In genomic region chr10:50807851-50808776, GRCh38 we compare ENCODE assay signal across 16 cellular contexts.
A peak's percentile ranks its signal among the peaks of the same experiment; 100 is the strongest.
DNase-seq lines count a peak whose midpoint lies in the region; ATAC-seq, FAIRE-seq and TF ChIP-seq lines count a peak whose summit lies in the region.
"Had no signal": no experiment of that assay in that cellular context is flagged by ENCODE, and none has a peak within 500 bp of the region (broad histone marks: within the 10 kb centered on the region; RNA-seq: fewer than 3 reads in every experiment).

No MANE protein-coding gene starts in this region.

- no peaks in the 10 kb centered on the region for H3K79me2 ChIP-seq in astrocyte (ENCODE audit: insufficient read depth, low read length)

- H3K4me3 ChIP-seq in astrocyte (ENCODE audit: insufficient read depth, low read depth, low read length) (no peak overlapping the region), upper lobe of right lung (no peak overlapping the region)
- H3K4me3 ChIP-seq: SK-N-MC had no signal

- H3K27ac ChIP-seq in astrocyte (ENCODE audit: low read depth, low read length) (no peak overlapping the region), upper lobe of right lung (no peak overlapping the region)
- H3K27ac ChIP-seq: 22Rv1, SK-N-MC had no signal

- H3K4me2 ChIP-seq in astrocyte (ENCODE audit: low read length) = peak overlapping the region; percentile 28

- no peaks in the 10 kb centered on the region for H3K36me3 Mint-ChIP-seq in astrocyte (ENCODE audit: low read depth, unreplicated experiment)

- H3K9ac ChIP-seq in astrocyte (ENCODE audit: low read length) = no peak overlapping the region

- H3K27ac Mint-ChIP-seq in astrocyte (ENCODE audit: unreplicated experiment) = peak overlapping the region; percentile 81
- H3K27ac Mint-ChIP-seq: endodermal cell, nephron progenitor cell had no signal

- H3K4me1 Mint-ChIP-seq in astrocyte (ENCODE audit: low read depth, unreplicated experiment) = peaks cover 25% of the 10 kb centered on the region
- H3K4me1 Mint-ChIP-seq: nephron progenitor cell had no signal

- DNase-seq in DMS53 (lab: John Stamatoyannopoulos, UW) (peak; percentile 62), DMS53 treated with DMSO at 0.1 percent for 48 hours (lab: John Stamatoyannopoulos, UW; ENCODE audit: unreplicated experiment) (no peak), astrocyte (ENCODE audit: low read depth) (peak; percentile 20), islet precursor cell (peak; percentile 59), upper lobe of right lung (no peak), NCI-H1048 (lab: John Stamatoyannopoulos, UW) (no peak)
- no peak for DNase-seq in activated CD8-positive, alpha-beta memory T cell treated with anti-CD3 and anti-CD28 coated beads for 24 hours
- DNase-seq: activated gamma-delta T cell; endodermal cell; glutamatergic neuron; nephron progenitor cell; stimulated activated naive CD4-positive, alpha-beta T cell had no signal

- no peaks in the 10 kb centered on the region for H3K9me3 Mint-ChIP-seq in astrocyte (ENCODE audit: unreplicated experiment)
- H3K9me3 Mint-ChIP-seq: endodermal cell, nephron progenitor cell had no signal

- H3K27me3 ChIP-seq in astrocyte (ENCODE audit: insufficient read depth, low read length) (no peaks in the 10 kb centered on the region), upper lobe of right lung (no peaks in the 10 kb centered on the region)

- H4K20me1 ChIP-seq in astrocyte (ENCODE audit: insufficient read depth, low read length) = no peaks in the 10 kb centered on the region

- H3K36me3 ChIP-seq in astrocyte (ENCODE audit: insufficient read depth, low read length) = no peaks in the 10 kb centered on the region
- no peaks in the 10 kb centered on the region for H3K36me3 ChIP-seq in upper lobe of right lung

- H3K4me1 ChIP-seq in astrocyte (ENCODE audit: insufficient read depth, low read length) = no peaks in the 10 kb centered on the region
- H3K4me1 ChIP-seq in upper lobe of right lung = no peaks in the 10 kb centered on the region

- intact Hi-C loops in upper lobe of right lung (cut with DNase I) = no loop called here

- ATAC-seq in upper lobe of right lung (peak; percentile 37), HG03108 (IDR thresholded peaks at IDR 0.05; ENCODE audit: unreplicated experiment) (no peak)

- no peak overlapping the region for H2AFZ ChIP-seq in astrocyte (ENCODE audit: low read depth, low read length)

- H3K4me3 Mint-ChIP-seq in astrocyte (ENCODE audit: unreplicated experiment) = peak overlapping the region; percentile 20
- H3K4me3 Mint-ChIP-seq: endodermal cell, nephron progenitor cell had no signal

- H3K9me3 ChIP-seq in astrocyte (ENCODE audit: insufficient read depth, low read depth, low read length) (no peaks in the 10 kb centered on the region), upper lobe of right lung (no peaks in the 10 kb centered on the region)

- FAIRE-seq in astrocyte (lab: Jason Lieb, UNC) = no peak
- FAIRE-seq: bronchial epithelial cell had no signal

- H3K27me3 Mint-ChIP-seq in astrocyte (ENCODE audit: low read depth, unreplicated experiment) = no peaks in the 10 kb centered on the region

- TF ChIP-seq CTCF in astrocyte (IDR thresholded peaks at IDR 0.05; ENCODE audit: insufficient read depth, low read depth, low read length) (no peak), upper lobe of right lung (IDR thresholded peaks at IDR 0.05) (no peak)

Comparison
In these comparisons a context has a peak if more than half of its experiments do, and no peak if none do; other contexts are left out.
1. DNase-seq: peak in DMS53 (single experiment), astrocyte (single experiment) and islet precursor cell (single experiment); none in DMS53 treated with DMSO at 0.1 percent for 48 hours (single experiment), upper lobe of right lung (single experiment), NCI-H1048 (single experiment) and activated CD8-positive, alpha-beta memory T cell treated with anti-CD3 and anti-CD28 coated beads for 24 hours (single experiment).